ENCODE assay signal across 8 cellular contexts in genomic region chr17:28743243-28744103, GRCh38.
A peak's percentile ranks its signal among the peaks of the same experiment; 100 is the strongest.
DNase-seq lines count a peak whose midpoint lies in the region; ATAC-seq and TF ChIP-seq lines count a peak whose summit lies in the region.

TSS of gene TRAF4 (plus strand) at chr17:28744011. CDS start at chr17:28744113, 102 bp downstream.

- peak; percentile 91 for DNase-seq in GM13977 (ENCODE audit: low spot score)
- peak; percentile 42 for DNase-seq in NCI-H1694 (lab: John Stamatoyannopoulos, UW)
- peak; percentile 69 for DNase-seq in T-helper 9 cell
- peak; percentile 95 for DNase-seq in astrocyte of the spinal cord (ENCODE audit: low read depth, low spot score)
- peak; percentile 59 to 77 for DNase-seq in hippocampal formation (lab: John Stamatoyannopoulos, UW)
- DNase-seq in retina, result peak; percentile 94
- no peak for DNase-seq in GM19240 (ENCODE audit: insufficient read length, low spot score)

- peak; percentile 49 for ATAC-seq in HG02870 (IDR thresholded peaks at IDR 0.05; ENCODE audit: unreplicated experiment)

- H3K4me3 ChIP-seq in astrocyte of the spinal cord (ENCODE audit: low read depth, low read length), result peak within 1 kb of the TSS; percentile 93

- in situ Hi-C loops in GM13977 (cut with MboI; ENCODE audit: low pct_unique_long_range_greater_than_20kb, low sequenced_read_pairs, unreplicated experiment) (no loop called here), astrocyte of the spinal cord (cut with HindIII; ENCODE audit: low sequenced_read_pairs) (no loop called here)

- peak; percentile 34 for TF ChIP-seq CTCF in GM13977 (IDR thresholded peaks at IDR 0.05; ENCODE audit: extremely low read depth, insufficient read depth, missing control alignments)
- TF ChIP-seq CTCF in astrocyte of the spinal cord (IDR thresholded peaks at IDR 0.05; ENCODE audit: low read depth, low read length), result peak; percentile 11
